ENCODE assay signal across 8 cellular contexts in the genomic region with DNA sequence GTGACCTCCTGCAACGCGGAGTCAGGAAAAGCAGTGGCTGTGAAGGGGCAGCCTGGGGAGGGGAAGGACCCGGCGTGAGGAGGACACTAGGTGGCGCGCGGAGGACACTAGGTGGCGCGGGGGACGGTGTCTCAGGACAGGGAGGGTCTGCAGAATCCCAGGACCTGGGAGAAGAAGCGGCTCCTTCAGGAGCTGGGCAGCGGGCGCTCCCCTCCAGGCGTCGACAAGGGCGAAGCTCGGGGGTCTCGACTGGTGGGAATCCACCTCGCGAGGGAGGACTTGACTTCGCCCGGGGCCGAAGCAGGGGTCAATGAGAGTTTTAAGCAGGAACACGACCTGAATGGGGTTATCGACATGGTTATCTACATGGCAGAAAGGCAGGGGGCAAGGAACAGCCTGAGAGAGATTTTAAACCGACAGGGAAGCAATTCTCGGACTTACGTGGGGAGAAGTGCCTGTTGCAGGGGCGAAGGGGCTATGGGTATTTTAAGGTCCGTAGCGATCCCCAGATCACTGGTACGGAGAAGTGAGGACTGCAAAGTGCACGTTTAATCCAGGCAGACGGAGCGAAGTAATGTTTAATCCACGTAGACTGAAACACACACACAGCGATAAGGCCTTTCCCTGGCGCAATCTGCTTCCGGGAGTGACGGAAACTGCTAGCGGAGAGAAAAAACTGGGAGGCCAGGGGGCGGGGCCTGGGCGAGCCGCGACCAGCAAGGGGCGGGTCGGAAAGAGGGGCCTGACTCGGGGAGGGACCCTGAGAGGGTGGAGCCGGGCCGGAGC. TPM values are rescaled to one million over a fixed set of nuclear protein-coding genes. Genes with fewer than 3 reads are reported as not detected.
DNase-seq lines count a peak whose midpoint lies in the region; ATAC-seq and FAIRE-seq lines count a peak whose summit lies in the region.

A gene (minus strand): TSS at position 648 of the 786 bp plus-strand sequence. CDS start 9,426 bp downstream, outside the sequence.

- ATAC-seq in HG03469 (IDR thresholded peaks at IDR 0.05; ENCODE audit: unreplicated experiment) (peak; percentile 79), left lobe of liver (peak; percentile 98)

- peak; percentile 96 for FAIRE-seq in GM19239 (lab: Jason Lieb, UNC)

- DNase-seq in C1 segment of cervical spinal cord (lab: John Stamatoyannopoulos, UW) (peak; percentile 58 to 95 (median 91)), GM19239 (ENCODE audit: insufficient read length, low spot score) (peak; percentile 73), NCI-H526 (lab: John Stamatoyannopoulos, UW) (peak; percentile 95 to 99), cortex of kidney (lab: John Stamatoyannopoulos, UW) (peak; percentile 61), left lobe of liver (ENCODE audit: low spot score) (peak; percentile 97)
- peak; percentile 98 for DNase-seq in activated CD4-positive, alpha-beta T cell treated with anti-CD3 and anti-CD28 coated beads, Interleukin-2, amount 50 U/mL, for 1 hour
- DNase-seq in stimulated activated CD4-positive, alpha-beta T cell treated with anti-CD3 and anti-CD28 coated beads, Interleukin-2, amount 100 ng/mL, for 24 hours = peak; percentile 98 to 99

RNA-seq across cellular contexts. Expression of the gene that starts here (rescaled TPM):
- 3.9 TPM for total RNA-seq in left lobe of liver

Comparison
In these comparisons a context has a peak if more than half of its experiments do, and no peak if none do; other contexts are left out.
1. Peak in every context shown above with its lines: DNase-seq and ATAC-seq.